22 cellular contexts compared by ENCODE assay signal in the genomic region with DNA sequence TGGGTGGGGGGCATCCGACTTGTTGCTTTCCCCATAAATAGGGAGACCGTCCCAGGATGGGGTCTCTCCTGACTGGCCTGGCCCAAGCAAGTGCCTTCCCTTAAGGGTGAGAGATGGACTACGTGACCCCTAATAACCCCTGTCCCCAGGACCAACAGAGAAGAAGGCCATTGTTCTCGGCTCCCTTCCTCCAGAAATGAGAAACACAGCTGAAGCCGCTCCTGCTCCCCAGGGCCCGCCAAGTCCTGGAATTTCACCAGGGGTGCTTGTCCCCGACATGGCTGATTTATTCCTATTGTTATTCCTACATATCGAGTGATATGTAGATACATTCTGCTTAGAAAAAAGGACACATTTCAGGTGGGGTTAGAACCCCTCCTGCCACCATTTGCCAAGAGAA.
"Had no signal": no experiment of that assay in that cellular context is flagged by ENCODE, and none has a peak within 500 bp of the region (broad histone marks: within the 10 kb centered on the region; RNA-seq: fewer than 3 reads in every experiment).

No MANE protein-coding gene starts in this region.

- H3K4me3 Mint-ChIP-seq: activated naive CD8-positive, alpha-beta T cell; activated T-cell treated with anti-CD3 and anti-CD28 coated beads, Interleukin-2, amount 50 U/mL, for 4 hours; natural killer cell; stimulated activated naive CD8-positive, alpha-beta T cell treated with anti-CD3 and anti-CD28 coated beads, Interleukin-15, amount 100 ng/mL, for 72 hours had no signal

- H3K27ac Mint-ChIP-seq: activated naive CD8-positive, alpha-beta T cell; activated T-helper 2 cell treated with anti-CD3 and anti-CD28 coated beads, Interferon-gamma antibody, Interleukin-2, Interleukin-4, amounts not matched to agents 10 μg/mL and 5 μg/mL and 100 μg/mL, durations not matched to agents 14 hours and 24 hours and 36 hours; natural killer cell; stimulated activated naive CD8-positive, alpha-beta T cell treated with anti-CD3 and anti-CD28 coated beads, Interleukin-15, amount 100 ng/mL, for 72 hours had no signal

- H3K4me1 Mint-ChIP-seq: natural killer cell; stimulated activated naive CD8-positive, alpha-beta T cell treated with anti-CD3 and anti-CD28 coated beads, Interleukin-15, amount 100 ng/mL, for 72 hours had no signal

- H3K27me3 Mint-ChIP-seq: activated naive CD8-positive, alpha-beta T cell; stimulated activated naive CD8-positive, alpha-beta T cell treated with anti-CD3 and anti-CD28 coated beads, Interleukin-15, amount 100 ng/mL, for 72 hours had no signal

- ATAC-seq: activated T-cell treated with anti-CD3 and anti-CD28 coated beads, Interleukin-2, amount 50 U/mL, for 4 hours; natural killer cell; stimulated activated naive CD8-positive, alpha-beta T cell treated with anti-CD3 and anti-CD28 coated beads, Interleukin-15, amount 100 ng/mL, for 72 hours had no signal

- H3K4me3 ChIP-seq: adrenal gland, ascending aorta, colonic mucosa, esophagus squamous epithelium, prostate gland, suprapubic skin, transverse colon had no signal

- DNase-seq: activated CD4-positive, alpha-beta T cell treated with anti-CD3 and anti-CD28 coated beads for 4 hours; activated CD4-positive, alpha-beta T cell treated with anti-CD3 and anti-CD28 coated beads, Interleukin-2, amount 50 U/mL, for 48 hours; activated CD4-positive, CD25-positive, alpha-beta regulatory T cell; activated CD8-positive, alpha-beta memory T cell treated with anti-CD3 and anti-CD28 coated beads, Interleukin-2, amount 50 U/mL, for 48 hours; activated naive CD4-positive, alpha-beta T cell; activated T-cell treated with anti-CD3 and anti-CD28 coated beads, Interleukin-2, amount 50 U/mL, for 4 hours; colonic mucosa; esophagus squamous epithelium; kidney glomerular epithelial cell; midbrain; natural killer cell; occipital lobe; stimulated activated CD4-positive, alpha-beta T cell treated with anti-CD3 and anti-CD28 coated beads, Interleukin-12 subunit alpha, Interleukin-12 subunit beta, amount 100 ng/mL, for 4 hours; stimulated activated CD4-positive, alpha-beta T cell treated with anti-CD3 and anti-CD28 coated beads, Interleukin-4, amount 100 ng/mL, for 4 hours; stimulated activated naive CD8-positive, alpha-beta T cell treated with anti-CD3 and anti-CD28 coated beads, Interleukin-15, amount 100 ng/mL, for 72 hours; transverse colon had no signal
